Comparison of ENCODE assay signal across 25 cellular contexts in the genomic region with DNA sequence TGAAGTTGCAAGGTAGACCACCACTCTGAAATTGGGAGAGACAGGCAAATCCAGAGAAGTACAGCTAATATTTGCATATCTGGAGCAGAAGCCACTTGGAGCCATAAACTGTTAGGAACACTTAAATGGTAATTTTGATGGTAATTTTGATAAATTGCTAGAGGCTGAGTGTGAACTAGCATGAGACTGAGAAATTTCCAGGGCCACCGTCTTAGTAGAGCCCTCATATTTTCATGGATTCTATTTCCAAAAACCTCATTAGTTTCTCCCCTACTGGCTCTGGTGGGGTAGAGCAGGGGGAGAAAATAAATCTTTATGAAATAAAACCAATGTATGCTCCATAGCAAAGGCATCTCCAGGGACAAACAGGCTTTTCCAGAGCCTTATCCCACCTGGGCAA.
"Had no signal": no experiment of that assay in that cellular context is flagged by ENCODE, and none has a peak within 500 bp of the region (broad histone marks: within the 10 kb centered on the region; RNA-seq: fewer than 3 reads in every experiment).

No MANE protein-coding gene starts in this region.

- H3K4me3 ChIP-seq: colonic mucosa, coronary artery, dorsolateral prefrontal cortex, esophagus muscularis mucosa, esophagus squamous epithelium, gastrocnemius medialis, gastroesophageal sphincter, heart left ventricle, heart right ventricle, hepatocyte had no signal

- H3K27me3 ChIP-seq: colonic mucosa, esophagus muscularis mucosa, esophagus squamous epithelium, foreskin keratinocyte, gastrocnemius medialis, gastroesophageal sphincter, hepatocyte had no signal

- H3K36me3 ChIP-seq: colonic mucosa, esophagus muscularis mucosa, esophagus squamous epithelium, gastrocnemius medialis, gastroesophageal sphincter, heart left ventricle, heart right ventricle had no signal

- H3K4me2 ChIP-seq: hepatocyte had no signal

- DNase-seq: colonic mucosa; cortex of kidney; dermis blood vessel endothelial cell; dorsolateral prefrontal cortex; effector CD4-positive, alpha-beta T cell; effector CD8-positive, alpha-beta T cell; effector memory CD4-positive, alpha-beta T cell; effector memory CD8-positive, alpha-beta T cell; endodermal cell; erythroblast; esophagus squamous epithelium; foreskin fibroblast; foreskin keratinocyte; foreskin melanocyte; gastrocnemius medialis; glutamatergic neuron; head of caudate nucleus; heart left ventricle; heart right ventricle had no signal

- ATAC-seq: effector memory CD8-positive, alpha-beta T cell; esophagus mucosa; foreskin keratinocyte; gastrocnemius medialis; gastroesophageal sphincter; heart left ventricle; heart right ventricle had no signal

- H3K4me1 ChIP-seq: colonic mucosa, esophagus muscularis mucosa, esophagus squamous epithelium, foreskin keratinocyte, gastrocnemius medialis, gastroesophageal sphincter, heart left ventricle, heart right ventricle had no signal

- H3K27ac ChIP-seq: colonic mucosa, coronary artery, dorsolateral prefrontal cortex, epithelial cell of prostate, esophagus muscularis mucosa, esophagus squamous epithelium, foreskin keratinocyte, gastrocnemius medialis, gastroesophageal sphincter, heart left ventricle, heart right ventricle, hepatocyte had no signal

- H2AFZ ChIP-seq: hepatocyte had no signal

- H3K9me3 ChIP-seq: colonic mucosa, esophagus squamous epithelium, gastrocnemius medialis had no signal
